Comparison of ENCODE assay signal across 8 cellular contexts in genomic region chr14:68815288-68816182, GRCh38. TPM values are rescaled to one million over a fixed set of nuclear protein-coding genes. Genes with fewer than 3 reads are reported as not detected.
DNase-seq lines count a peak whose midpoint lies in the region; ATAC-seq and TF ChIP-seq lines count a peak whose summit lies in the region.

No MANE protein-coding gene starts in this region.

- H3K79me2 ChIP-seq in OCI-LY1 (ENCODE audit: insufficient read depth, low read length): no peaks in the 10 kb centered on the region

- peak overlapping the region; percentile 93 for H3K27ac ChIP-seq in OCI-LY1 (ENCODE audit: low read depth, low read length, poor library complexity, severe bottlenecking)
- H3K27ac ChIP-seq in ectodermal cell (ENCODE audit: insufficient read depth, low read depth, low read length, poor library complexity, severe bottlenecking): no peak overlapping the region

- H3K4me1 ChIP-seq in OCI-LY1 (ENCODE audit: insufficient read depth, low read length, severe bottlenecking) (peaks cover 71% of the 10 kb centered on the region), ectodermal cell (ENCODE audit: control insufficient read depth, insufficient read depth, low read length) (peaks cover 35% of the 10 kb centered on the region)

- DNase-seq in nephron progenitor cell (no peak), NCI-H1105 treated with DMSO at 0.1 percent for 48 hours (lab: John Stamatoyannopoulos, UW) (no peak), cerebellar nuclear complex (lab: John Stamatoyannopoulos, UW) (no peak), SW 1271 (lab: John Stamatoyannopoulos, UW) (no peak)

- H3K27me3 Mint-ChIP-seq in nephron progenitor cell (ENCODE audit: low read depth, poor library complexity): no peaks in the 10 kb centered on the region

- H3K27me3 ChIP-seq in OCI-LY1 (ENCODE audit: insufficient read depth, low read length) (no peaks in the 10 kb centered on the region), ectodermal cell (ENCODE audit: control insufficient read depth, insufficient read depth, low read length, poor library complexity, severe bottlenecking) (no peaks in the 10 kb centered on the region)

- no peak overlapping the region for H2AFZ ChIP-seq in OCI-LY1 (ENCODE audit: low read length)

- H3K27ac Mint-ChIP-seq in nephron progenitor cell: peak overlapping the region; percentile 97

- H3F3A ChIP-seq in OCI-LY1 (ENCODE audit: insufficient read depth, low read length): no peaks in the 10 kb centered on the region

- H3K4me2 ChIP-seq in OCI-LY1 (ENCODE audit: low read length): peak overlapping the region; percentile 78

- no peaks in the 10 kb centered on the region for H3K36me3 Mint-ChIP-seq in nephron progenitor cell (ENCODE audit: low read depth)

- TF ChIP-seq CTCF in OCI-LY1 (IDR thresholded peaks at IDR 0.05; ENCODE audit: low read length) (no peak), nephron progenitor cell (IDR thresholded peaks at IDR 0.05) (no peak)

- H3K9me3 ChIP-seq in OCI-LY1 (ENCODE audit: low read length): no peaks in the 10 kb centered on the region
- H3K9me3 ChIP-seq in ectodermal cell (ENCODE audit: control insufficient read depth, low read length): no peaks in the 10 kb centered on the region

- H4K20me1 ChIP-seq in OCI-LY1 (ENCODE audit: insufficient read depth, low read length): no peaks in the 10 kb centered on the region

- 84 to 86% methylated on average over 16 of the region's 16 CpGs for WGBS in ectodermal cell, 2 experiments

- H3K9me3 Mint-ChIP-seq in nephron progenitor cell: no peaks in the 10 kb centered on the region

- no peaks in the 10 kb centered on the region for H3K36me3 ChIP-seq in OCI-LY1 (ENCODE audit: insufficient read depth, low read length)
- no peaks in the 10 kb centered on the region for H3K36me3 ChIP-seq in ectodermal cell (ENCODE audit: control insufficient read depth, insufficient read depth, low read length)

- H3K9ac ChIP-seq in OCI-LY1 (ENCODE audit: low read length): peak overlapping the region; percentile 72

- peaks cover 80% of the 10 kb centered on the region for H3K4me1 Mint-ChIP-seq in nephron progenitor cell

- ATAC-seq in GM18907 (IDR thresholded peaks at IDR 0.05; ENCODE audit: unreplicated experiment) (peak; percentile 3), HG03457 (IDR thresholded peaks at IDR 0.05; ENCODE audit: unreplicated experiment) (no peak)

- peak overlapping the region; percentile 58 for H3K4me3 Mint-ChIP-seq in nephron progenitor cell

- H3K4me3 ChIP-seq in OCI-LY1 (ENCODE audit: low read depth, low read length, poor library complexity, severe bottlenecking) (peak overlapping the region; percentile 57), ectodermal cell (ENCODE audit: insufficient read depth, low read depth, low read length) (peak overlapping the region; percentile 29)

- no peaks in the 10 kb centered on the region for H3K9me2 ChIP-seq in OCI-LY1 (ENCODE audit: low read depth, low read length)

RNA-seq across cellular contexts. Expression of gene ZFP36L1, which starts 22.7 kb away (rescaled TPM):
- 248 TPM for polyA plus RNA-seq in ectodermal cell (2013, experiment 1 of 4)
- polyA plus RNA-seq in ectodermal cell (2013, experiment 2 of 4): 221 TPM
- polyA plus RNA-seq in ectodermal cell (2013, experiment 3 of 4): 219 TPM
- 219 TPM for polyA plus RNA-seq in ectodermal cell (2013, experiment 4 of 4)
